In genomic region chr6:144729502-144729901, GRCh38 we compare ENCODE assay signal across 13 cellular contexts.
A peak's percentile ranks its signal among the peaks of the same experiment; 100 is the strongest.
DNase-seq lines count a peak whose midpoint lies in the region; ATAC-seq and TF ChIP-seq lines count a peak whose summit lies in the region.
"Had no signal": no experiment of that assay in that cellular context is flagged by ENCODE, and none has a peak within 500 bp of the region (broad histone marks: within the 10 kb centered on the region; RNA-seq: fewer than 3 reads in every experiment).

No MANE protein-coding gene starts in this region.

- CTCF ChIA-PET in activated CD8-positive, alpha-beta T cell treated with anti-CD3 and anti-CD28 coated beads for 36 hours (lab: Charles Lee) = no interaction called here
- CTCF ChIA-PET in activated CD8-positive, alpha-beta T cell treated with anti-CD3 and anti-CD28 coated beads, Interleukin-2, amount 10 ng/mL, durations not matched to agents 7 days and 5 days (lab: Charles Lee) = interaction anchor here (1.3 kb wide), 1 partner anchor 145 kb away, joined by 3 read pairs; no protein-coding TSS in a partner anchor
- CTCF ChIA-PET in activated naive CD4-positive, alpha-beta T cell treated with anti-CD3 and anti-CD28 coated beads, Interleukin-2, amount 10 ng/mL, durations not matched to agents 7 days and 5 days (lab: Charles Lee) = no interaction called here
- CTCF ChIA-PET in MCF 10A (lab: Yijun Ruan, JAX) (interaction anchor here (0.7 kb wide), 1 partner anchor 387 kb away, joined by 3 read pairs; no protein-coding TSS in a partner anchor), T-cell (lab: Charles Lee) (no interaction called here)

- H3K9me3 Mint-ChIP-seq in activated CD8-positive, alpha-beta T cell treated with anti-CD3 and anti-CD28 coated beads for 36 hours = peaks cover 3% of the 10 kb centered on the region
- H3K9me3 Mint-ChIP-seq in activated CD8-positive, alpha-beta T cell treated with anti-CD3 and anti-CD28 coated beads, Interleukin-2, amount 10 ng/mL, durations not matched to agents 7 days and 5 days (ENCODE audit: insufficient read depth) = no peaks in the 10 kb centered on the region
- H3K9me3 Mint-ChIP-seq in stimulated activated memory B cell treated with anti-CD40 and anti-IgM and Interleukin-4, amounts not matched to agents 10 μg/mL and 1 μg/mL and 100 μg/mL, for 72 hours = no peaks in the 10 kb centered on the region
- H3K9me3 Mint-ChIP-seq in activated naive CD4-positive, alpha-beta T cell treated with anti-CD3 and anti-CD28 coated beads, Interleukin-2, amount 10 ng/mL, durations not matched to agents 7 days and 5 days = peaks cover 3% of the 10 kb centered on the region
- H3K9me3 Mint-ChIP-seq in MCF 10A (ENCODE audit: unreplicated experiment) = no peaks in the 10 kb centered on the region
- H3K9me3 Mint-ChIP-seq in T-cell = no peaks in the 10 kb centered on the region
- H3K9me3 Mint-ChIP-seq: central memory CD8-positive, alpha-beta T cell had no signal

- H3K36me3 Mint-ChIP-seq in activated CD8-positive, alpha-beta T cell treated with anti-CD3 and anti-CD28 coated beads for 36 hours (ENCODE audit: low read depth) = peaks cover 26% of the 10 kb centered on the region
- H3K36me3 Mint-ChIP-seq in activated CD8-positive, alpha-beta T cell treated with anti-CD3 and anti-CD28 coated beads, Interleukin-2, amount 10 ng/mL, durations not matched to agents 7 days and 5 days (ENCODE audit: low read depth) = peaks cover 47% of the 10 kb centered on the region
- H3K36me3 Mint-ChIP-seq in stimulated activated memory B cell treated with anti-CD40 and anti-IgM and Interleukin-4, amounts not matched to agents 10 μg/mL and 1 μg/mL and 100 μg/mL, for 72 hours = peaks cover 40% of the 10 kb centered on the region
- peaks cover 31% of the 10 kb centered on the region for H3K36me3 Mint-ChIP-seq in activated naive CD4-positive, alpha-beta T cell treated with anti-CD3 and anti-CD28 coated beads, Interleukin-2, amount 10 ng/mL, durations not matched to agents 7 days and 5 days
- H3K36me3 Mint-ChIP-seq in MCF 10A (ENCODE audit: insufficient read depth, unreplicated experiment) (peaks cover 13% of the 10 kb centered on the region), T-cell (peaks cover 59% of the 10 kb centered on the region)

- H3K4me3 Mint-ChIP-seq in activated CD8-positive, alpha-beta T cell treated with anti-CD3 and anti-CD28 coated beads for 36 hours = no peak overlapping the region
- no peak overlapping the region for H3K4me3 Mint-ChIP-seq in activated CD8-positive, alpha-beta T cell treated with anti-CD3 and anti-CD28 coated beads, Interleukin-2, amount 10 ng/mL, durations not matched to agents 7 days and 5 days
- H3K4me3 Mint-ChIP-seq in stimulated activated memory B cell treated with anti-CD40 and anti-IgM and Interleukin-4, amounts not matched to agents 10 μg/mL and 1 μg/mL and 100 μg/mL, for 72 hours = no peak overlapping the region
- H3K4me3 Mint-ChIP-seq in activated naive CD4-positive, alpha-beta T cell treated with anti-CD3 and anti-CD28 coated beads, Interleukin-2, amount 10 ng/mL, durations not matched to agents 7 days and 5 days = no peak overlapping the region
- H3K4me3 Mint-ChIP-seq in MCF 10A (ENCODE audit: unreplicated experiment) (no peak overlapping the region), T-cell (no peak overlapping the region)
- H3K4me3 Mint-ChIP-seq: central memory CD8-positive, alpha-beta T cell had no signal

- TF ChIP-seq CTCF in activated CD8-positive, alpha-beta T cell treated with anti-CD3 and anti-CD28 coated beads for 36 hours (IDR thresholded peaks at IDR 0.05) = no peak
- no peak for TF ChIP-seq CTCF in MCF 10A (IDR thresholded peaks at IDR 0.05; ENCODE audit: unreplicated experiment)

- no TSS peak for BruUV-seq in MCF 10A (replicated peaks; lab: Mats Ljungman, UMichigan)

- H3K4me1 Mint-ChIP-seq in activated CD8-positive, alpha-beta T cell treated with anti-CD3 and anti-CD28 coated beads for 36 hours (ENCODE audit: low read depth) = peaks cover 45% of the 10 kb centered on the region
- peaks cover 44% of the 10 kb centered on the region for H3K4me1 Mint-ChIP-seq in activated CD8-positive, alpha-beta T cell treated with anti-CD3 and anti-CD28 coated beads, Interleukin-2, amount 10 ng/mL, durations not matched to agents 7 days and 5 days (ENCODE audit: low read depth)
- peaks cover 31% of the 10 kb centered on the region for H3K4me1 Mint-ChIP-seq in stimulated activated memory B cell treated with anti-CD40 and anti-IgM and Interleukin-4, amounts not matched to agents 10 μg/mL and 1 μg/mL and 100 μg/mL, for 72 hours
- H3K4me1 Mint-ChIP-seq in activated naive CD4-positive, alpha-beta T cell treated with anti-CD3 and anti-CD28 coated beads, Interleukin-2, amount 10 ng/mL, durations not matched to agents 7 days and 5 days = peaks cover 35% of the 10 kb centered on the region
- H3K4me1 Mint-ChIP-seq in MCF 10A (ENCODE audit: insufficient read depth, unreplicated experiment) = no peaks in the 10 kb centered on the region
- peaks cover 30 to 41% (median 38%) of the 10 kb centered on the region in 3 donors for H3K4me1 Mint-ChIP-seq in T-cell

- POLR2A ChIA-PET in activated CD8-positive, alpha-beta T cell treated with anti-CD3 and anti-CD28 coated beads for 36 hours (lab: Charles Lee) = no interaction called here
- POLR2A ChIA-PET in activated CD8-positive, alpha-beta T cell treated with anti-CD3 and anti-CD28 coated beads, Interleukin-2, amount 10 ng/mL, durations not matched to agents 7 days and 5 days (lab: Charles Lee) = no interaction called here
- POLR2A ChIA-PET in MCF 10A (lab: Yijun Ruan, JAX) (no interaction called here), T-cell (lab: Charles Lee) (no interaction called here)

- no peaks in the 10 kb centered on the region for H3K27me3 Mint-ChIP-seq in activated CD8-positive, alpha-beta T cell treated with anti-CD3 and anti-CD28 coated beads for 36 hours
- no peaks in the 10 kb centered on the region for H3K27me3 Mint-ChIP-seq in activated CD8-positive, alpha-beta T cell treated with anti-CD3 and anti-CD28 coated beads, Interleukin-2, amount 10 ng/mL, durations not matched to agents 7 days and 5 days (ENCODE audit: low read depth)
- no peaks in the 10 kb centered on the region for H3K27me3 Mint-ChIP-seq in stimulated activated memory B cell treated with anti-CD40 and anti-IgM and Interleukin-4, amounts not matched to agents 10 μg/mL and 1 μg/mL and 100 μg/mL, for 72 hours
- H3K27me3 Mint-ChIP-seq in activated naive CD4-positive, alpha-beta T cell treated with anti-CD3 and anti-CD28 coated beads, Interleukin-2, amount 10 ng/mL, durations not matched to agents 7 days and 5 days = no peaks in the 10 kb centered on the region
- H3K27me3 Mint-ChIP-seq in MCF 10A (ENCODE audit: insufficient read depth, unreplicated experiment) (no peaks in the 10 kb centered on the region), T-cell (no peaks in the 10 kb centered on the region)
- H3K27me3 Mint-ChIP-seq: central memory CD8-positive, alpha-beta T cell had no signal

- ATAC-seq in activated CD8-positive, alpha-beta T cell treated with anti-CD3 and anti-CD28 coated beads for 36 hours = peak; percentile 27
- no peak for ATAC-seq in activated CD8-positive, alpha-beta T cell treated with anti-CD3 and anti-CD28 coated beads, Interleukin-2, amount 10 ng/mL, durations not matched to agents 7 days and 5 days
- peak; percentile 63 for ATAC-seq in GM21786 (IDR thresholded peaks at IDR 0.05; ENCODE audit: unreplicated experiment)
- ATAC-seq in HG03439 (IDR thresholded peaks at IDR 0.05; ENCODE audit: unreplicated experiment) = peak; percentile 64
- ATAC-seq in stimulated activated memory B cell treated with anti-CD40 and anti-IgM and Interleukin-4, amounts not matched to agents 10 μg/mL and 1 μg/mL and 100 μg/mL, for 72 hours = no peak
- no peak for ATAC-seq in T-cell (replicated peaks in 1 of 4)
- ATAC-seq: left cardiac atrium had no signal

- H3K27ac Mint-ChIP-seq in activated CD8-positive, alpha-beta T cell treated with anti-CD3 and anti-CD28 coated beads for 36 hours = peak overlapping the region; percentile 75
- no peak overlapping the region for H3K27ac Mint-ChIP-seq in activated CD8-positive, alpha-beta T cell treated with anti-CD3 and anti-CD28 coated beads, Interleukin-2, amount 10 ng/mL, durations not matched to agents 7 days and 5 days
- H3K27ac Mint-ChIP-seq in stimulated activated memory B cell treated with anti-CD40 and anti-IgM and Interleukin-4, amounts not matched to agents 10 μg/mL and 1 μg/mL and 100 μg/mL, for 72 hours = peak overlapping the region; percentile 27
- H3K27ac Mint-ChIP-seq in activated naive CD4-positive, alpha-beta T cell treated with anti-CD3 and anti-CD28 coated beads, Interleukin-2, amount 10 ng/mL, durations not matched to agents 7 days and 5 days = no peak overlapping the region
- H3K27ac Mint-ChIP-seq in MCF 10A (ENCODE audit: low read depth, unreplicated experiment) (no peak overlapping the region), T-cell (peak overlapping the region in 1 of 2 donors; percentile 10)

- no peak for DNase-seq in activated CD8-positive, alpha-beta T cell treated with anti-CD3 and anti-CD28 coated beads for 36 hours
- DNase-seq in activated CD8-positive, alpha-beta T cell treated with anti-CD3 and anti-CD28 coated beads, Interleukin-2, amount 10 ng/mL, durations not matched to agents 7 days and 5 days = no peak
- no peak for DNase-seq in activated naive CD4-positive, alpha-beta T cell treated with anti-CD3 and anti-CD28 coated beads, Interleukin-2, amount 10 ng/mL, durations not matched to agents 7 days and 5 days
- DNase-seq in MCF 10A (ENCODE audit: unreplicated experiment) (no peak), T-cell (no peak)
- DNase-seq: DMS79; left cardiac atrium; NCI-H1694; stimulated activated CD4-positive, alpha-beta T cell treated with anti-CD3 and anti-CD28 coated beads, Interleukin-2, amount 100 ng/mL, for 48 hours had no signal

- intact Hi-C loops in activated CD8-positive, alpha-beta T cell treated with anti-CD3 and anti-CD28 coated beads for 36 hours (cut with micrococcal nuclease) = loop anchor here (5.0 kb wide), 2 partner anchors 132 to 147 kb away; no protein-coding TSS in a partner anchor
- intact Hi-C loops in MCF 10A (cut with micrococcal nuclease) = no loop called here

Comparison
In these comparisons a context has a peak if more than half of its experiments do, and no peak if none do; other contexts are left out.
1. ATAC-seq: peak in activated CD8-positive, alpha-beta T cell treated with anti-CD3 and anti-CD28 coated beads for 36 hours (single experiment), GM21786 (single experiment) and HG03439 (single experiment); none in activated CD8-positive, alpha-beta T cell treated with anti-CD3 and anti-CD28 coated beads, Interleukin-2, amount 10 ng/mL, durations not matched to agents 7 days and 5 days (single experiment), stimulated activated memory B cell treated with anti-CD40 and anti-IgM and Interleukin-4, amounts not matched to agents 10 μg/mL and 1 μg/mL and 100 μg/mL, for 72 hours (single experiment) and T-cell (0 of 4).
2. H3K27ac Mint-ChIP-seq: peak in activated CD8-positive, alpha-beta T cell treated with anti-CD3 and anti-CD28 coated beads for 36 hours (single experiment) and stimulated activated memory B cell treated with anti-CD40 and anti-IgM and Interleukin-4, amounts not matched to agents 10 μg/mL and 1 μg/mL and 100 μg/mL, for 72 hours (single experiment); none in activated CD8-positive, alpha-beta T cell treated with anti-CD3 and anti-CD28 coated beads, Interleukin-2, amount 10 ng/mL, durations not matched to agents 7 days and 5 days (single experiment), activated naive CD4-positive, alpha-beta T cell treated with anti-CD3 and anti-CD28 coated beads, Interleukin-2, amount 10 ng/mL, durations not matched to agents 7 days and 5 days (single experiment) and MCF 10A (single experiment).
3. CTCF ChIA-PET loops: an anchor here in activated CD8-positive, alpha-beta T cell treated with anti-CD3 and anti-CD28 coated beads, Interleukin-2, amount 10 ng/mL, durations not matched to agents 7 days and 5 days (1.3 kb wide) and MCF 10A (0.7 kb wide); none called in activated CD8-positive, alpha-beta T cell treated with anti-CD3 and anti-CD28 coated beads for 36 hours, activated naive CD4-positive, alpha-beta T cell treated with anti-CD3 and anti-CD28 coated beads, Interleukin-2, amount 10 ng/mL, durations not matched to agents 7 days and 5 days and T-cell.